9 cellular contexts compared by ENCODE assay signal in genomic region chr16:70687172-70687531, GRCh38. TPM values are rescaled to one million over a fixed set of nuclear protein-coding genes. Genes with fewer than 3 reads are reported as not detected.
DNase-seq lines count a peak whose midpoint lies in the region; ATAC-seq and TF ChIP-seq lines count a peak whose summit lies in the region.
"Had no signal": no experiment of that assay in that cellular context is flagged by ENCODE, and none has a peak within 500 bp of the region (broad histone marks: within the 10 kb centered on the region; RNA-seq: fewer than 3 reads in every experiment).

No MANE protein-coding gene starts in this region.

- H3K27ac ChIP-seq in stomach smooth muscle (ENCODE audit: low read length) = peak overlapping the region; percentile 98

- no peaks in the 10 kb centered on the region for H3K9me3 ChIP-seq in stomach smooth muscle (ENCODE audit: control insufficient read depth in 2 of 2, low read length in 2 of 2)

- peak overlapping the region; percentile 46 for H3K4me3 Mint-ChIP-seq in activated B cell treated with CpG ODN at 0.5 μM for 24 hours

- POLR2A ChIA-PET in activated B cell treated with CpG ODN at 0.5 μM for 24 hours (lab: Charles Lee) = no interaction called here

- peak overlapping the region in 1 of 2 donors; percentile 73 for H3K4me3 ChIP-seq in stomach smooth muscle (ENCODE audit: low read length in 2 of 2)

- TF ChIP-seq CTCF in activated B cell treated with CpG ODN at 0.5 μM for 24 hours (IDR thresholded peaks at IDR 0.05) = no peak

- peak overlapping the region in 1 of 2 donors; percentile 82 for H3K9ac ChIP-seq in stomach smooth muscle (ENCODE audit: low read length in 2 of 2)

- H3K36me3 Mint-ChIP-seq in activated B cell treated with CpG ODN at 0.5 μM for 24 hours (ENCODE audit: low read depth) = peaks cover 10% of the 10 kb centered on the region

- peaks cover 9% of the 10 kb centered on the region for H3K4me1 Mint-ChIP-seq in activated B cell treated with CpG ODN at 0.5 μM for 24 hours

- no peaks in the 10 kb centered on the region for H3K27me3 ChIP-seq in stomach smooth muscle (ENCODE audit: control insufficient read depth in 1 of 2, insufficient read depth in 2 of 2, low read length in 2 of 2)

- H3K27ac Mint-ChIP-seq in activated B cell treated with CpG ODN at 0.5 μM for 24 hours = no peak overlapping the region

- H3K9me3 Mint-ChIP-seq in activated B cell treated with CpG ODN at 0.5 μM for 24 hours = no peaks in the 10 kb centered on the region

- no peak for ATAC-seq in activated B cell treated with CpG ODN at 0.5 μM for 24 hours (ENCODE audit: low read depth)
- no peak for ATAC-seq in GM18909 (IDR thresholded peaks at IDR 0.05; ENCODE audit: poor library complexity, unreplicated experiment)
- ATAC-seq in GM21717 (IDR thresholded peaks at IDR 0.05; ENCODE audit: unreplicated experiment) = no peak

- CTCF ChIA-PET in activated B cell treated with CpG ODN at 0.5 μM for 24 hours (lab: Charles Lee) = no interaction called here

- peaks cover 0 to 6% of the 10 kb centered on the region in 2 donors for H3K36me3 ChIP-seq in stomach smooth muscle (ENCODE audit: control insufficient read depth in 2 of 2, insufficient read depth in 2 of 2, low read length in 2 of 2)

- H3K27me3 Mint-ChIP-seq in activated B cell treated with CpG ODN at 0.5 μM for 24 hours = peaks cover 4% of the 10 kb centered on the region

- H3K4me1 ChIP-seq in stomach smooth muscle (ENCODE audit: control insufficient read depth, insufficient read depth, low read length) = peaks cover 89% of the 10 kb centered on the region

- intact Hi-C loops in activated B cell treated with CpG ODN at 0.5 μM for 24 hours (cut with micrococcal nuclease) = no loop called here

- DNase-seq in DMS53 (lab: John Stamatoyannopoulos, UW) (peak; percentile 48), DMS53 treated with DMSO at 0.1 percent for 48 hours (lab: John Stamatoyannopoulos, UW; ENCODE audit: unreplicated experiment) (no peak), activated B cell treated with CpG ODN at 0.5 μM for 24 hours (no peak), left kidney (ENCODE audit: low read depth, low spot score) (peak; percentile 76), midbrain (lab: John Stamatoyannopoulos, UW) (no peak)

RNA-seq across cellular contexts. Expression of gene MTSS2, which starts 1.3 kb away (rescaled TPM):
- 0.81 and 1.4 TPM in 2 replicates for total RNA-seq in activated B cell treated with CpG ODN at 0.5 μM for 24 hours

RNA-seq across cellular contexts. Expression of gene IL34, which starts 40.8 kb away (rescaled TPM):
- total RNA-seq in activated B cell treated with CpG ODN at 0.5 μM for 24 hours = 0.49 and 0.71 TPM in 2 replicates
- total RNA-seq: HT1080 had no signal

Comparison
In these comparisons a context has a peak if more than half of its experiments do, and no peak if none do; other contexts are left out.
1. DNase-seq: peak in DMS53 (single experiment) and left kidney (single experiment); none in DMS53 treated with DMSO at 0.1 percent for 48 hours (single experiment), activated B cell treated with CpG ODN at 0.5 μM for 24 hours (single experiment) and midbrain (single experiment).